ENCODE assay signal across 1 cellular context in the genomic region with DNA sequence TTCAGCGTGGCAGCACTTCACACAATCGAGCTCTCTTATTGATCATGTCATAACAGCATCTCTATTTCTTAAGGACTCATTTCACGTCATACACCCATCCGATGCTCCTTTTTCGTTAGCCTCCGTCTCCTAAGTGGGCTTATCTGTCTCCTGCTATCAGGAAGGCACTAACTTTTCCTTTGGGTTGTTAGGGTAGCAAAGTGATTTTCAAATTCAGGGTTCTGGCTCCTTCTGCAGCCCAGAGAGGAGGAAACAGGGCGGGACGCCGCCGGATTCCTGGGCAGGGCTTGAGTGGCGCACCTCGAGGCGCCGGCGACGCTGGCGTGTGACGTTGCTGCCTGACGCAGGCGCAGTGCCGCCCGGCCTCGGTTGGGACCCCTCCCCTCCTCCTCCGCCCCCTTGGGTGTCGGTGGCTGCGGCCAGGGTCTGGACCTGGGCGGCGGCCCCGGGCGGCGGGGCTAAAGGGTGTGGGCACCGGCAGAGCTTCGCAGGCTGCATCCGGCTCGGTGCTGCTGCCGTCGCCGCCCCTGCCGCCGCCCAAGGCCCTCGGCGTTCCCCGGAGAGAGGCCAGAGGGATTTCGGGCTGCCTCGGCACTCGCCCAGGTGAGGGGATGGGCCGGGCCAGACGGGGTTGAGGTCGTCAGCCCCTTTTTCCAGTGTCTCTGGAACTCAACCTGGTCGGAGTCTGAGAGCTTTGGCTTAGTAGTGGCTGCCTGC.
TF ChIP-seq lines count a peak whose summit lies in the region.

A gene with protein sequence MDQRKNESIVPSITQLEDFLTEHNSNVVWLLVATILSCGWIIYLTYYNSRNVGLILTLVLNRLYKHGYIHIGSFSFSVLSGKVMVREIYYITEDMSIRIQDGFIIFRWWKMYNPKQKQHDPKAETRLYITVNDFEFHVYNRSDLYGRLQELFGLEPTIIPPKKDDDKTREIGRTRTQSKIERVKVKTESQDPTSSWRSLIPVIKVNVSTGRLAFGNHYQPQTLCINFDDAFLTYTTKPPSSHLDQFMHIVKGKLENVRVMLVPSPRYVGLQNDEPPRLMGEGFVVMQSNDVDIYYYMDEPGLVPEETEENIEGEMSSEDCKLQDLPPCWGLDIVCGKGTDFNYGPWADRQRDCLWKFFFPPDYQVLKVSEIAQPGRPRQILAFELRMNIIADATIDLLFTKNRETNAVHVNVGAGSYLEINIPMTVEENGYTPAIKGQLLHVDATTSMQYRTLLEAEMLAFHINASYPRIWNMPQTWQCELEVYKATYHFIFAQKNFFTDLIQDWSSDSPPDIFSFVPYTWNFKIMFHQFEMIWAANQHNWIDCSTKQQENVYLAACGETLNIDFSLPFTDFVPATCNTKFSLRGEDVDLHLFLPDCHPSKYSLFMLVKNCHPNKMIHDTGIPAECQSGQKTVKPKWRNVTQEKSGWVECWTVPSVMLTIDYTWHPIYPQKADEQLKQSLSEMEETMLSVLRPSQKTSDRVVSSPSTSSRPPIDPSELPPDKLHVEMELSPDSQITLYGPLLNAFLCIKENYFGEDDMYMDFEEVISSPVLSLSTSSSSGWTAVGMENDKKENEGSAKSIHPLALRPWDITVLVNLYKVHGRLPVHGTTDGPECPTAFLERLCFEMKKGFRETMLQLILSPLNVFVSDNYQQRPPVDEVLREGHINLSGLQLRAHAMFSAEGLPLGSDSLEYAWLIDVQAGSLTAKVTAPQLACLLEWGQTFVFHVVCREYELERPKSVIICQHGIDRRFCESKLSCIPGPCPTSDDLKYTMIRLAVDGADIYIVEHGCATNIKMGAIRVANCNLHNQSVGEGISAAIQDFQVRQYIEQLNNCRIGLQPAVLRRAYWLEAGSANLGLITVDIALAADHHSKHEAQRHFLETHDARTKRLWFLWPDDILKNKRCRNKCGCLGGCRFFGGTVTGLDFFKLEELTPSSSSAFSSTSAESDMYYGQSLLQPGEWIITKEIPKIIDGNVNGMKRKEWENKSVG (N-terminal part only) (plus strand): TSS at position 350 of the 717 bp plus-strand sequence. CDS start 18,317 bp downstream, outside the sequence.

TF ChIP-seq in HepG2, 621 proteins besides CTCF, POLR2A, EP300 and RAD21 (continued from another document and continues in another):
- TF ChIP-seq, protein P1, sequence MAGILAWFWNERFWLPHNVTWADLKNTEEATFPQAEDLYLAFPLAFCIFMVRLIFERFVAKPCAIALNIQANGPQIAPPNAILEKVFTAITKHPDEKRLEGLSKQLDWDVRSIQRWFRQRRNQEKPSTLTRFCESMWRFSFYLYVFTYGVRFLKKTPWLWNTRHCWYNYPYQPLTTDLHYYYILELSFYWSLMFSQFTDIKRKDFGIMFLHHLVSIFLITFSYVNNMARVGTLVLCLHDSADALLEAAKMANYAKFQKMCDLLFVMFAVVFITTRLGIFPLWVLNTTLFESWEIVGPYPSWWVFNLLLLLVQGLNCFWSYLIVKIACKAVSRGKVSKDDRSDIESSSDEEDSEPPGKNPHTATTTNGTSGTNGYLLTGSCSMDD (CRISPR knock-in tag; IDR thresholded peaks at IDR 0.05): no peak
- TF ChIP-seq POLR2AphosphoS2 (IDR thresholded peaks at IDR 0.05; ENCODE audit: low read depth, low read length) (no peak), ZNF619 (CRISPR knock-in tag; IDR thresholded peaks at IDR 0.05) (peak; percentile 49; the same call in 1 of the 2 replicates), ZNF678 (CRISPR knock-in tag; IDR thresholded peaks at IDR 0.05) (no peak), ZNF235 (CRISPR knock-in tag; IDR thresholded peaks at IDR 0.05; ENCODE audit: borderline replicate concordance) (0 out of 2 replicates have a peak, but pooled peaks have one; percentile 29), ERF (CRISPR knock-in tag; IDR thresholded peaks at IDR 0.05) (peak; percentile 53; the same call in 1 of the 2 replicates), RXRA (CRISPR knock-in tag; IDR thresholded peaks at IDR 0.05) (no peak; the same call in none of the 2 replicates), ZMAT3 (CRISPR knock-in tag; conservative IDR thresholded peaks at IDR 0.05) (peak; percentile 55; the same call in 1 of the 2 replicates), RARG (CRISPR knock-in tag; IDR thresholded peaks at IDR 0.05; ENCODE audit: low read depth) (no peak), ZNF629 (CRISPR knock-in tag; conservative IDR thresholded peaks at IDR 0.05) (no peak), ZFP62 (CRISPR knock-in tag; IDR thresholded peaks at IDR 0.05) (no peak), ARHGAP35 (CRISPR knock-in tag; IDR thresholded peaks at IDR 0.05; ENCODE audit: borderline replicate concordance) (peak; percentile 54; the same call in 1 of the 2 replicates), KMT2A (CRISPR knock-in tag; IDR thresholded peaks at IDR 0.05) (peak; percentile 86; the same call in 1 of the 2 replicates), JUN (CRISPR knock-in tag; IDR thresholded peaks at IDR 0.05) (no peak), ZNF761 (CRISPR knock-in tag; conservative IDR thresholded peaks at IDR 0.05) (no peak), FOXC1 (CRISPR knock-in tag; IDR thresholded peaks at IDR 0.05; ENCODE audit: borderline replicate concordance) (peak; percentile 49), ZNF781 (CRISPR knock-in tag; IDR thresholded peaks at IDR 0.05; ENCODE audit: borderline replicate concordance, not compliant biosample characterization) (peak; percentile 25), ZNF841 (CRISPR knock-in tag; IDR thresholded peaks at IDR 0.05; ENCODE audit: borderline replicate concordance) (no peak), ZNF615 (CRISPR knock-in tag; IDR thresholded peaks at IDR 0.05; ENCODE audit: borderline replicate concordance) (no peak), ZNF709 (CRISPR knock-in tag; IDR thresholded peaks at IDR 0.05) (peak; percentile 77; the same call in 1 of the 2 replicates), TBL1XR1 (IDR thresholded peaks at IDR 0.05; ENCODE audit: borderline replicate concordance, low read length, partially characterized antibody) (no peak)
- TF ChIP-seq, protein P2, sequence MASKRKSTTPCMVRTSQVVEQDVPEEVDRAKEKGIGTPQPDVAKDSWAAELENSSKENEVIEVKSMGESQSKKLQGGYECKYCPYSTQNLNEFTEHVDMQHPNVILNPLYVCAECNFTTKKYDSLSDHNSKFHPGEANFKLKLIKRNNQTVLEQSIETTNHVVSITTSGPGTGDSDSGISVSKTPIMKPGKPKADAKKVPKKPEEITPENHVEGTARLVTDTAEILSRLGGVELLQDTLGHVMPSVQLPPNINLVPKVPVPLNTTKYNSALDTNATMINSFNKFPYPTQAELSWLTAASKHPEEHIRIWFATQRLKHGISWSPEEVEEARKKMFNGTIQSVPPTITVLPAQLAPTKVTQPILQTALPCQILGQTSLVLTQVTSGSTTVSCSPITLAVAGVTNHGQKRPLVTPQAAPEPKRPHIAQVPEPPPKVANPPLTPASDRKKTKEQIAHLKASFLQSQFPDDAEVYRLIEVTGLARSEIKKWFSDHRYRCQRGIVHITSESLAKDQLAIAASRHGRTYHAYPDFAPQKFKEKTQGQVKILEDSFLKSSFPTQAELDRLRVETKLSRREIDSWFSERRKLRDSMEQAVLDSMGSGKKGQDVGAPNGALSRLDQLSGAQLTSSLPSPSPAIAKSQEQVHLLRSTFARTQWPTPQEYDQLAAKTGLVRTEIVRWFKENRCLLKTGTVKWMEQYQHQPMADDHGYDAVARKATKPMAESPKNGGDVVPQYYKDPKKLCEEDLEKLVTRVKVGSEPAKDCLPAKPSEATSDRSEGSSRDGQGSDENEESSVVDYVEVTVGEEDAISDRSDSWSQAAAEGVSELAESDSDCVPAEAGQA (IDR thresholded peaks at IDR 0.05; ENCODE audit: low read depth): peak; percentile 58; the same call in 1 of the 2 replicates
- TF ChIP-seq, protein P2 (CRISPR knock-in tag; IDR thresholded peaks at IDR 0.05; ENCODE audit: borderline replicate concordance): no peak
- TF ChIP-seq, protein P3, sequence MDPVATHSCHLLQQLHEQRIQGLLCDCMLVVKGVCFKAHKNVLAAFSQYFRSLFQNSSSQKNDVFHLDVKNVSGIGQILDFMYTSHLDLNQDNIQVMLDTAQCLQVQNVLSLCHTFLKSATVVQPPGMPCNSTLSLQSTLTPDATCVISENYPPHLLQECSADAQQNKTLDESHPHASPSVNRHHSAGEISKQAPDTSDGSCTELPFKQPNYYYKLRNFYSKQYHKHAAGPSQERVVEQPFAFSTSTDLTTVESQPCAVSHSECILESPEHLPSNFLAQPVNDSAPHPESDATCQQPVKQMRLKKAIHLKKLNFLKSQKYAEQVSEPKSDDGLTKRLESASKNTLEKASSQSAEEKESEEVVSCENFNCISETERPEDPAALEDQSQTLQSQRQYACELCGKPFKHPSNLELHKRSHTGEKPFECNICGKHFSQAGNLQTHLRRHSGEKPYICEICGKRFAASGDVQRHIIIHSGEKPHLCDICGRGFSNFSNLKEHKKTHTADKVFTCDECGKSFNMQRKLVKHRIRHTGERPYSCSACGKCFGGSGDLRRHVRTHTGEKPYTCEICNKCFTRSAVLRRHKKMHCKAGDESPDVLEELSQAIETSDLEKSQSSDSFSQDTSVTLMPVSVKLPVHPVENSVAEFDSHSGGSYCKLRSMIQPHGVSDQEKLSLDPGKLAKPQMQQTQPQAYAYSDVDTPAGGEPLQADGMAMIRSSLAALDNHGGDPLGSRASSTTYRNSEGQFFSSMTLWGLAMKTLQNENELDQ (CRISPR knock-in tag; IDR thresholded peaks at IDR 0.05; ENCODE audit: borderline replicate concordance): no peak
- TF ChIP-seq, protein P4, sequence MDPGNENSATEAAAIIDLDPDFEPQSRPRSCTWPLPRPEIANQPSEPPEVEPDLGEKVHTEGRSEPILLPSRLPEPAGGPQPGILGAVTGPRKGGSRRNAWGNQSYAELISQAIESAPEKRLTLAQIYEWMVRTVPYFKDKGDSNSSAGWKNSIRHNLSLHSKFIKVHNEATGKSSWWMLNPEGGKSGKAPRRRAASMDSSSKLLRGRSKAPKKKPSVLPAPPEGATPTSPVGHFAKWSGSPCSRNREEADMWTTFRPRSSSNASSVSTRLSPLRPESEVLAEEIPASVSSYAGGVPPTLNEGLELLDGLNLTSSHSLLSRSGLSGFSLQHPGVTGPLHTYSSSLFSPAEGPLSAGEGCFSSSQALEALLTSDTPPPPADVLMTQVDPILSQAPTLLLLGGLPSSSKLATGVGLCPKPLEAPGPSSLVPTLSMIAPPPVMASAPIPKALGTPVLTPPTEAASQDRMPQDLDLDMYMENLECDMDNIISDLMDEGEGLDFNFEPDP (CRISPR knock-in tag; conservative IDR thresholded peaks at IDR 0.05): 0 out of 2 replicates have a peak, but pooled peaks have one; percentile 49
- TF ChIP-seq, protein P5, sequence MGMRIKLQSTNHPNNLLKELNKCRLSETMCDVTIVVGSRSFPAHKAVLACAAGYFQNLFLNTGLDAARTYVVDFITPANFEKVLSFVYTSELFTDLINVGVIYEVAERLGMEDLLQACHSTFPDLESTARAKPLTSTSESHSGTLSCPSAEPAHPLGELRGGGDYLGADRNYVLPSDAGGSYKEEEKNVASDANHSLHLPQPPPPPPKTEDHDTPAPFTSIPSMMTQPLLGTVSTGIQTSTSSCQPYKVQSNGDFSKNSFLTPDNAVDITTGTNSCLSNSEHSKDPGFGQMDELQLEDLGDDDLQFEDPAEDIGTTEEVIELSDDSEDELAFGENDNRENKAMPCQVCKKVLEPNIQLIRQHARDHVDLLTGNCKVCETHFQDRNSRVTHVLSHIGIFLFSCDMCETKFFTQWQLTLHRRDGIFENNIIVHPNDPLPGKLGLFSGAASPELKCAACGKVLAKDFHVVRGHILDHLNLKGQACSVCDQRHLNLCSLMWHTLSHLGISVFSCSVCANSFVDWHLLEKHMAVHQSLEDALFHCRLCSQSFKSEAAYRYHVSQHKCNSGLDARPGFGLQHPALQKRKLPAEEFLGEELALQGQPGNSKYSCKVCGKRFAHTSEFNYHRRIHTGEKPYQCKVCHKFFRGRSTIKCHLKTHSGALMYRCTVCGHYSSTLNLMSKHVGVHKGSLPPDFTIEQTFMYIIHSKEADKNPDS (CRISPR knock-in tag; IDR thresholded peaks at IDR 0.05): 0 out of 2 replicates have a peak, but pooled peaks have one; percentile 67
- TF ChIP-seq, protein P6, sequence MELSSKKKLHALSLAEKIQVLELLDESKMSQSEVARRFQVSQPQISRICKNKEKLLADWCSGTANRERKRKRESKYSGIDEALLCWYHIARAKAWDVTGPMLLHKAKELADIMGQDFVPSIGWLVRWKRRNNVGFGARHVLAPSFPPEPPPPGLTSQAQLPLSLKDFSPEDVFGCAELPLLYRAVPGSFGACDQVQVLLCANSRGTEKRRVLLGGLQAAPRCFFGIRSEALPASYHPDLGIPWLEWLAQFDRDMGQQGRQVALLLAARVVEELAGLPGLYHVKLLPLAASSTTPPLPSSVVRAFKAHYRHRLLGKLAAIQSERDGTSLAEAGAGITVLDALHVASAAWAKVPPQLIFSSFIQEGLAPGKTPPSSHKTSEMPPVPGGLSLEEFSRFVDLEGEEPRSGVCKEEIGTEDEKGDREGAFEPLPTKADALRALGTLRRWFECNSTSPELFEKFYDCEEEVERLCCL (CRISPR knock-in tag; IDR thresholded peaks at IDR 0.05; ENCODE audit: borderline replicate concordance): no peak
- TF ChIP-seq, protein P7, sequence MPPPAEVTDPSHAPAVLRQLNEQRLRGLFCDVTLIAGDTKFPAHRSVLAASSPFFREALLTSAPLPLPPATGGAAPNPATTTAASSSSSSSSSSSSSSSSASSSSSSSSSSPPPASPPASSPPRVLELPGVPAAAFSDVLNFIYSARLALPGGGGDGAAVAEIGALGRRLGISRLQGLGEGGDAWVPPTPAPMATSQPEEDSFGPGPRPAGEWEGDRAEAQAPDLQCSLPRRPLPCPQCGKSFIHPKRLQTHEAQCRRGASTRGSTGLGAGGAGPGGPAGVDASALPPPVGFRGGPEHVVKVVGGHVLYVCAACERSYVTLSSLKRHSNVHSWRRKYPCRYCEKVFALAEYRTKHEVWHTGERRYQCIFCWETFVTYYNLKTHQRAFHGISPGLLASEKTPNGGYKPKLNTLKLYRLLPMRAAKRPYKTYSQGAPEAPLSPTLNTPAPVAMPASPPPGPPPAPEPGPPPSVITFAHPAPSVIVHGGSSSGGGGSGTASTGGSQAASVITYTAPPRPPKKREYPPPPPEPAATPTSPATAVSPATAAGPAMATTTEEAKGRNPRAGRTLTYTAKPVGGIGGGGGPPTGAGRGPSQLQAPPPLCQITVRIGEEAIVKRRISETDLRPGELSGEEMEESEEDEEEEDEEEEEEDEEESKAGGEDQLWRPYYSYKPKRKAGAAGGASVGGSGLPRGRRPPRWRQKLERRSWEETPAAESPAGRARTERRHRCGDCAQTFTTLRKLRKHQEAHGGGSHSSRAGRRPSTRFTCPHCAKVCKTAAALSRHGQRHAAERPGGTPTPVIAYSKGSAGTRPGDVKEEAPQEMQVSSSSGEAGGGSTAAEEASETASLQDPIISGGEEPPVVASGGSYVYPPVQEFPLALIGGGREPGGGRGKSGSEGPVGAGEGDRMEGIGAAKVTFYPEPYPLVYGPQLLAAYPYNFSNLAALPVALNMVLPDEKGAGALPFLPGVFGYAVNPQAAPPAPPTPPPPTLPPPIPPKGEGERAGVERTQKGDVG (CRISPR knock-in tag; IDR thresholded peaks at IDR 0.05; ENCODE audit: borderline replicate concordance): no peak
